In the genomic region with DNA sequence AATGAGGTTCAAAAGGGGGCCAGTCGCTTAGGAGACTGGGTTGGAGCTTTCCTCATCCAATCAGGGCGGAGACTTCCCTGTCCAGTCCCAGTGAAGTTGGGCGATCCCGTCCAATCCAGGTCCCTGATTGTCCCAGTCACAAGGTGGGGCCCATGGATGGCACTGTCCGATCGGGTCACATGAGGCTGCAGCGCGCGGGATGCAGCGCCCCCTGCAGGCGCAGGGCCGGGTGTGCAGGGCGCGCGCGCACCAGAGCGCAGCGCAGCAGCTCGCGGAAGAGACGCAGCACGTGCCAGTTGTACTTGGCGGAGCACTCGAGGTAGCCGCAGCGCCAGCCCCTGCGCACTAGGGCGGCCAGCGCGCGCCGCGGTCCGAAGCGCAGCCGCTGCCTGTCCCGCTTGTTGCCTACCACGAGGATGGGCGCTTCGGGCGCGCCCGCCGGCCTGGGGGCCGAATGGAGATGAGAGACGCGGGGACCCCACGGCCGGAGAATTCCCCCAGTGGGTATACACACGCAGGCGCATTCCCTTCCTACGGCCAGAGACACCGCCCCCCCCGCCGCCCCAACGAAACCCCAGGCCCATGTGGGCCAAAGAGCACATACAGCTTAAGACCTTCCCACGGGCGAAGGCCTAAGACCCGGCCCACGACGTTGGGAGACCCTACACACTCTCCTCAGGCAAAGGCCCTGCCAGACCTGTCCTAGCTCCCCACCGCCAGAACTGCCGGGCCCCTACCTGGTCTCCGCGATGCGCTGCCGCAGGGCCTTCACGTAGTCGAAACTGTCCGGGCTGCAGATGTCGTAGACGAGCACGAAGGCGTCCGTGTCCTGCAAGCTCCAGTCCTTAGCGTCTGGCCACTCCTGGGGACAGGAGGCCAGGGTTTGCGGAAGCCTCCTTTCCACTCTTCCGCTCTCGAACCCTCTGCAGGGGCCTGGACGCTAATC, we compare ENCODE assay signal across 8 cellular contexts.
DNase-seq lines count a peak whose midpoint lies in the region; ATAC-seq and TF ChIP-seq lines count a peak whose summit lies in the region.

No MANE protein-coding gene starts in this region.

- no peak overlapping the region for H3K27ac ChIP-seq in RWPE1

- H3K4me1 Mint-ChIP-seq in nephron progenitor cell, result peaks cover 27% of the 10 kb centered on the region

- TF ChIP-seq CTCF in RWPE1 (conservative IDR thresholded peaks at IDR 0.05; ENCODE audit: low read depth) (peak; percentile 48), nephron progenitor cell (IDR thresholded peaks at IDR 0.05) (peak; percentile 65)

- peak overlapping the region; percentile 71 for H3K4me3 Mint-ChIP-seq in nephron progenitor cell

- TF ChIP-seq POLR2A in erythroblast (IDR thresholded peaks at IDR 0.05; ENCODE audit: low read length) (peak; percentile 42), GM18505 (IDR thresholded peaks at IDR 0.05; ENCODE audit: borderline replicate concordance, extremely low read depth, insufficient read depth, insufficient read length) (no peak)

- CTCF ChIA-PET in RWPE1 (lab: Yijun Ruan, JAX), result interaction anchor here (0.6 kb wide), 1 partner anchor 9 kb away, joined by 5 read pairs; no protein-coding TSS in a partner anchor

- no peaks in the 10 kb centered on the region for H3K36me3 Mint-ChIP-seq in nephron progenitor cell (ENCODE audit: low read depth)

- ATAC-seq in GM18505 (IDR thresholded peaks at IDR 0.05; ENCODE audit: unreplicated experiment), result no peak

- H3K27me3 Mint-ChIP-seq in nephron progenitor cell (ENCODE audit: low read depth, poor library complexity), result peaks cover 50% of the 10 kb centered on the region

- peak; percentile 49 for DNase-seq in D341Med (ENCODE audit: low spot score)
- no peak for DNase-seq in RWPE1 (ENCODE audit: low spot score)
- peak; percentile 86 to 88 for DNase-seq in erythroblast (lab: John Stamatoyannopoulos, UW)
- no peak for DNase-seq in nephron progenitor cell
- no peak for DNase-seq in NCI-H2196 (lab: John Stamatoyannopoulos, UW; ENCODE audit: unreplicated experiment)
- DNase-seq in stimulated activated naive CD4-positive, alpha-beta T cell (lab: John Stamatoyannopoulos, UW), result no peak
- no peak for DNase-seq in NAMALWA (ENCODE audit: low spot score)

- POLR2A ChIA-PET in RWPE1 (lab: Yijun Ruan, JAX; ENCODE audit: low non-redundant PET), result no interaction called here

- no peak overlapping the region for H3K27ac Mint-ChIP-seq in nephron progenitor cell

- peaks cover 16% of the 10 kb centered on the region for H3K9me3 Mint-ChIP-seq in nephron progenitor cell

Comparison
In these comparisons a context has a peak if more than half of its experiments do, and no peak if none do; other contexts are left out.
1. DNase-seq: peak in D341Med (single experiment) and erythroblast (2 of 2); none in RWPE1 (single experiment), nephron progenitor cell (single experiment), NCI-H2196 (single experiment), stimulated activated naive CD4-positive, alpha-beta T cell (0 of 6) and NAMALWA (single experiment).